9 cellular contexts compared by ENCODE assay signal in the genomic region with DNA sequence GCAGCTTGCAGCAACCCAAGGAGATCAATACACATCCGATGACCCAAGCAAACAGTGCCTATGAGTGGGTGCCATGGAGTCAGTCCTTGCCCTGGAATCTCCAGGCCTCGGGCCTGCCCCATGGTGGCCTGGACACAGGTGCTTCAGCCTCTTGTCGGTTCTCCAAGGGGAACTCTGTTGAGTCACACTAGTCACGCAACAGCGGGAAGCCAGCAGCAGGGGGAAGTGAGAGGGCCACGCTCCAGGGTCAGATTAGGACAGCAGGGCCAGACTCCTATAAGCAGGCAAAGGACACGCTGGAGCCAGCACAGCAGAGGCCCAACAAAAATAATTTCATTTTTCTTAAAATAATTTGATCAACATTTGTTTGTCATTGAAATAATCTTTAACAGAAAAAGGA. TPM values are rescaled to one million over a fixed set of nuclear protein-coding genes. Genes with fewer than 3 reads are reported as not detected.
A peak's percentile ranks its signal among the peaks of the same experiment; 100 is the strongest.
DNase-seq lines count a peak whose midpoint lies in the region; ATAC-seq and TF ChIP-seq lines count a peak whose summit lies in the region.
"Had no signal": no experiment of that assay in that cellular context is flagged by ENCODE, and none has a peak within 500 bp of the region (broad histone marks: within the 10 kb centered on the region; RNA-seq: fewer than 3 reads in every experiment).

No MANE protein-coding gene starts in this region.

- TF ChIP-seq CTCF in MCF 10A (IDR thresholded peaks at IDR 0.05; ENCODE audit: unreplicated experiment) = no peak

- intact Hi-C loops in MCF 10A (cut with micrococcal nuclease) = no loop called here

- CTCF ChIA-PET in MCF 10A (lab: Yijun Ruan, JAX) = interaction anchor here (0.7 kb wide), 1 partner anchor 270 kb away, joined by 3 read pairs; no protein-coding TSS in a partner anchor

- in situ Hi-C loops in ACHN (cut with HindIII; ENCODE audit: low pct_ligation_motif_present, low pct_unique_long_range_greater_than_20kb, low sequenced_read_pairs) = no loop called here

- no peaks in the 10 kb centered on the region for H3K27me3 Mint-ChIP-seq in MCF 10A (ENCODE audit: insufficient read depth, unreplicated experiment)

- DNase-seq in ACHN (peak; percentile 64), HT1080 (ENCODE audit: low read depth) (peak; percentile 38), MCF 10A (ENCODE audit: unreplicated experiment) (peak; percentile 68), mucosa of gallbladder (ENCODE audit: low spot score) (peak; percentile 32), ecto neural progenitor cell (ENCODE audit: low spot score) (no peak), HUDEP-2 (lab: John Stamatoyannopoulos, UW; ENCODE audit: unreplicated experiment in 76 of 76) (no peak)

- POLR2A ChIA-PET in MCF 10A (lab: Yijun Ruan, JAX) = no interaction called here

- no peak overlapping the region for H3K4me3 Mint-ChIP-seq in MCF 10A (ENCODE audit: unreplicated experiment)

- peak; percentile 42 for ATAC-seq in GM19351 (IDR thresholded peaks at IDR 0.05; ENCODE audit: unreplicated experiment)
- no peak for ATAC-seq in HG02571 (IDR thresholded peaks at IDR 0.05; ENCODE audit: unreplicated experiment)

- H3K27ac Mint-ChIP-seq in MCF 10A (ENCODE audit: low read depth, unreplicated experiment) = no peak overlapping the region

- H3K4me1 Mint-ChIP-seq in MCF 10A (ENCODE audit: insufficient read depth, unreplicated experiment) = no peaks in the 10 kb centered on the region

- no peaks in the 10 kb centered on the region for H3K36me3 Mint-ChIP-seq in MCF 10A (ENCODE audit: insufficient read depth, unreplicated experiment)

- H3K9me3 Mint-ChIP-seq in MCF 10A (ENCODE audit: unreplicated experiment) = no peaks in the 10 kb centered on the region

- BruUV-seq in MCF 10A (replicated peaks; lab: Mats Ljungman, UMichigan) = no TSS peak

RNA-seq across cellular contexts. Expression of a gene that starts 16.6 kb away (rescaled TPM):
- total RNA-seq in HT1080 (2014; rRNA removed; shearing (Covaris generic)) = 11.0 and 13.0 TPM in 2 replicates
- polyA plus RNA-seq in HT1080 (2015; cell fraction: cytosol; rRNA removed) = 11.4 and 11.5 TPM in 2 replicates
- 20.5 and 22.5 TPM in 2 replicates for polyA plus RNA-seq in HT1080 (2015; cell fraction: nucleus; rRNA removed)
- total RNA-seq in MCF 10A (2022) (16.5 and 19.8 TPM in 2 replicates), mucosa of gallbladder (19.2 TPM)

RNA-seq across cellular contexts. Expression of a gene that starts 57.0 kb away (rescaled TPM):
- total RNA-seq in HT1080 (2014; rRNA removed; shearing (Covaris generic)) = not detected in 2 replicates
- polyA plus RNA-seq in HT1080 (2015; cell fraction: cytosol; rRNA removed) = not detected in 2 replicates
- not detected in 2 replicates for polyA plus RNA-seq in HT1080 (2015; cell fraction: nucleus; rRNA removed)
- total RNA-seq in MCF 10A (2022) (not detected in 2 replicates), mucosa of gallbladder (0.14 TPM)
- total RNA-seq: activated CD8-positive, alpha-beta memory T cell treated with anti-CD3 and anti-CD28 coated beads for 36 hours had no signal

Comparison
In these comparisons a context has a peak if more than half of its experiments do, and no peak if none do; other contexts are left out.
1. DNase-seq: peak in ACHN (single experiment), HT1080 (single experiment), MCF 10A (single experiment) and mucosa of gallbladder (single experiment); none in ecto neural progenitor cell (single experiment) and HUDEP-2 (0 of 76).